Comparison of ENCODE assay signal across 1 cellular context in genomic region chr12:120265483-120266179, GRCh38.
TF ChIP-seq lines count a peak whose summit lies in the region.

PXN (minus strand) TSS chr12:120265730; CDS start chr12:120265629, 101 bp downstream.

TF ChIP-seq in K562, 482 proteins besides CTCF, POLR2A, EP300 and RAD21 (continued from another document and continues in another):
- TF ChIP-seq CTCFL (IDR thresholded peaks at IDR 0.05; ENCODE audit: borderline replicate concordance, insufficient read depth, low read depth, low read length, poor library complexity, severe bottlenecking) (peak; percentile 61), AFF1 (IDR thresholded peaks at IDR 0.05; ENCODE audit: low read depth in 1 of 2, partially characterized antibody in 2 of 2) (no peak), ZNF507 (tag; conservative IDR thresholded peaks at IDR 0.05) (no peak), ZBTB9 (CRISPR knock-in tag; IDR thresholded peaks at IDR 0.05) (0 out of 2 replicates have a peak, but pooled peaks have one; percentile 62), ZBTB7A (IDR thresholded peaks at IDR 0.05; ENCODE audit: borderline replicate concordance, control insufficient read depth, low read depth, low read length) (peak; percentile 55; the same call in 1 of the 2 replicates), NONO (IDR thresholded peaks at IDR 0.05; ENCODE audit: low read depth in 2 of 2, low read length in 1 of 2) (peak; percentile 10 to 43; a peak in 3 of 4 replicates), TSC22D4 (tag; IDR thresholded peaks at IDR 0.05) (no peak), FOSL1 (tag; conservative IDR thresholded peaks at IDR 0.05) (peak; percentile 72), GATAD2A (IDR thresholded peaks at IDR 0.05) (no peak), TAF1 (IDR thresholded peaks at IDR 0.05; ENCODE audit: control insufficient read depth, extremely low read depth, insufficient read depth, low read length, severe bottlenecking) (peak; percentile 50), TAF7 (tag; IDR thresholded peaks at IDR 0.05) (no peak), IFI16 (CRISPR knock-in tag; IDR thresholded peaks at IDR 0.05) (no peak), TEAD1 (CRISPR knock-in tag; IDR thresholded peaks at IDR 0.05) (no peak), PHF8 (IDR thresholded peaks at IDR 0.05; ENCODE audit: borderline replicate concordance, low read length) (peak; percentile 78; the same call in 1 of the 2 replicates), YY1 (IDR thresholded peaks at IDR 0.05; ENCODE audit: borderline replicate concordance in 1 of 3, control insufficient read depth in 1 of 3, extremely low read depth in 1 of 3, insufficient read depth in 3 of 3, insufficient read length in 1 of 3, insufficient replicate concordance in 2 of 3, low read depth in 1 of 3, low read length in 2 of 3) (peak in 1 of 3 experiments; percentile 44), ETV6 (IDR thresholded peaks at IDR 0.05; ENCODE audit: borderline replicate concordance in 1 of 2, low read depth in 2 of 2, low read length in 1 of 2) (no peak), ETV6 (CRISPR knock-in tag; IDR thresholded peaks at IDR 0.05; ENCODE audit: borderline replicate concordance) (0 out of 2 replicates have a peak, but pooled peaks have one; percentile 44), SRSF3 (IDR thresholded peaks at IDR 0.05; ENCODE audit: insufficient read depth, low read length) (no peak), AFF4 (CRISPR knock-in tag; IDR thresholded peaks at IDR 0.05) (peak; percentile 73; the same call in 1 of the 2 replicates), CBX5 (IDR thresholded peaks at IDR 0.05; ENCODE audit: borderline replicate concordance, low read depth) (peak; percentile 16; the same call in 1 of the 2 replicates), ZNF766 (CRISPR knock-in tag; conservative IDR thresholded peaks at IDR 0.05) (peak; percentile 94), GABPB1 (CRISPR knock-in tag; IDR thresholded peaks at IDR 0.05) (peak; percentile 55), ZNF764 (CRISPR knock-in tag; IDR thresholded peaks at IDR 0.05; ENCODE audit: low read depth) (no peak), KDM5B (IDR thresholded peaks at IDR 0.05; ENCODE audit: insufficient replicate concordance, low read depth, low read length) (peak; percentile 57), ZNF175 (CRISPR knock-in tag; IDR thresholded peaks at IDR 0.05; ENCODE audit: low read depth) (peak; percentile 54; the same call in 1 of the 2 replicates), CTBP1 (IDR thresholded peaks at IDR 0.05; ENCODE audit: borderline replicate concordance) (peak; percentile 75), ZEB2 (IDR thresholded peaks at IDR 0.05) (peak; percentile 65; the same call in 1 of the 2 replicates), ZBTB5 (IDR thresholded peaks at IDR 0.05) (no peak), TOE1 (IDR thresholded peaks at IDR 0.05; ENCODE audit: borderline replicate concordance) (0 out of 2 replicates have a peak, but pooled peaks have one; percentile 28), TOE1 (CRISPR knock-in tag; IDR thresholded peaks at IDR 0.05; ENCODE audit: borderline replicate concordance, low read depth) (no peak), HMGN3 (IDR thresholded peaks at IDR 0.05; ENCODE audit: borderline replicate concordance, extremely low read depth, insufficient read length, low read depth, low read length) (peak; percentile 26), ZNF197 (CRISPR knock-in tag; IDR thresholded peaks at IDR 0.05; ENCODE audit: low read depth) (peak; percentile 81; the same call in 1 of the 2 replicates), KDM2B (CRISPR knock-in tag; IDR thresholded peaks at IDR 0.05) (no peak), PRMT5 (CRISPR knock-in tag; IDR thresholded peaks at IDR 0.05) (no peak), NCOA2 (IDR thresholded peaks at IDR 0.05; ENCODE audit: partially characterized antibody in 2 of 2) (no peak)
- TF ChIP-seq, protein P1, sequence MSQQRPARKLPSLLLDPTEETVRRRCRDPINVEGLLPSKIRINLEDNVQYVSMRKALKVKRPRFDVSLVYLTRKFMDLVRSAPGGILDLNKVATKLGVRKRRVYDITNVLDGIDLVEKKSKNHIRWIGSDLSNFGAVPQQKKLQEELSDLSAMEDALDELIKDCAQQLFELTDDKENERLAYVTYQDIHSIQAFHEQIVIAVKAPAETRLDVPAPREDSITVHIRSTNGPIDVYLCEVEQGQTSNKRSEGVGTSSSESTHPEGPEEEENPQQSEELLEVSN (IDR thresholded peaks at IDR 0.05; ENCODE audit: borderline replicate concordance in 1 of 2, extremely low read depth in 1 of 2, insufficient read depth in 1 of 2, insufficient read length in 1 of 2, low read depth in 1 of 2, low read length in 1 of 2, poor library complexity in 1 of 2, severe bottlenecking in 1 of 2), result peak in 1 of 2 experiments; percentile 22
- TF ChIP-seq, protein P2, sequence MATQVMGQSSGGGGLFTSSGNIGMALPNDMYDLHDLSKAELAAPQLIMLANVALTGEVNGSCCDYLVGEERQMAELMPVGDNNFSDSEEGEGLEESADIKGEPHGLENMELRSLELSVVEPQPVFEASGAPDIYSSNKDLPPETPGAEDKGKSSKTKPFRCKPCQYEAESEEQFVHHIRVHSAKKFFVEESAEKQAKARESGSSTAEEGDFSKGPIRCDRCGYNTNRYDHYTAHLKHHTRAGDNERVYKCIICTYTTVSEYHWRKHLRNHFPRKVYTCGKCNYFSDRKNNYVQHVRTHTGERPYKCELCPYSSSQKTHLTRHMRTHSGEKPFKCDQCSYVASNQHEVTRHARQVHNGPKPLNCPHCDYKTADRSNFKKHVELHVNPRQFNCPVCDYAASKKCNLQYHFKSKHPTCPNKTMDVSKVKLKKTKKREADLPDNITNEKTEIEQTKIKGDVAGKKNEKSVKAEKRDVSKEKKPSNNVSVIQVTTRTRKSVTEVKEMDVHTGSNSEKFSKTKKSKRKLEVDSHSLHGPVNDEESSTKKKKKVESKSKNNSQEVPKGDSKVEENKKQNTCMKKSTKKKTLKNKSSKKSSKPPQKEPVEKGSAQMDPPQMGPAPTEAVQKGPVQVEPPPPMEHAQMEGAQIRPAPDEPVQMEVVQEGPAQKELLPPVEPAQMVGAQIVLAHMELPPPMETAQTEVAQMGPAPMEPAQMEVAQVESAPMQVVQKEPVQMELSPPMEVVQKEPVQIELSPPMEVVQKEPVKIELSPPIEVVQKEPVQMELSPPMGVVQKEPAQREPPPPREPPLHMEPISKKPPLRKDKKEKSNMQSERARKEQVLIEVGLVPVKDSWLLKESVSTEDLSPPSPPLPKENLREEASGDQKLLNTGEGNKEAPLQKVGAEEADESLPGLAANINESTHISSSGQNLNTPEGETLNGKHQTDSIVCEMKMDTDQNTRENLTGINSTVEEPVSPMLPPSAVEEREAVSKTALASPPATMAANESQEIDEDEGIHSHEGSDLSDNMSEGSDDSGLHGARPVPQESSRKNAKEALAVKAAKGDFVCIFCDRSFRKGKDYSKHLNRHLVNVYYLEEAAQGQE (CRISPR knock-in tag; IDR thresholded peaks at IDR 0.05; ENCODE audit: low read depth), result no peak
- TF ChIP-seq, protein P3, sequence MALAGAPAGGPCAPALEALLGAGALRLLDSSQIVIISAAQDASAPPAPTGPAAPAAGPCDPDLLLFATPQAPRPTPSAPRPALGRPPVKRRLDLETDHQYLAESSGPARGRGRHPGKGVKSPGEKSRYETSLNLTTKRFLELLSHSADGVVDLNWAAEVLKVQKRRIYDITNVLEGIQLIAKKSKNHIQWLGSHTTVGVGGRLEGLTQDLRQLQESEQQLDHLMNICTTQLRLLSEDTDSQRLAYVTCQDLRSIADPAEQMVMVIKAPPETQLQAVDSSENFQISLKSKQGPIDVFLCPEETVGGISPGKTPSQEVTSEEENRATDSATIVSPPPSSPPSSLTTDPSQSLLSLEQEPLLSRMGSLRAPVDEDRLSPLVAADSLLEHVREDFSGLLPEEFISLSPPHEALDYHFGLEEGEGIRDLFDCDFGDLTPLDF (CRISPR knock-in tag; IDR thresholded peaks at IDR 0.05), result no peak
